1 cellular context compared by ENCODE assay signal in genomic region chr20:51736947-51737346, GRCh38.
TF ChIP-seq lines count a peak whose summit lies in the region.

No MANE protein-coding gene starts in this region.

TF ChIP-seq in HepG2, 621 proteins besides CTCF, POLR2A, EP300 and RAD21 (continued from another document):
- TF ChIP-seq ZNF607 (CRISPR knock-in tag; IDR thresholded peaks at IDR 0.05; ENCODE audit: borderline replicate concordance) (no peak), NPAS2 (CRISPR knock-in tag; IDR thresholded peaks at IDR 0.05; ENCODE audit: borderline replicate concordance) (no peak), ZNF446 (CRISPR knock-in tag; IDR thresholded peaks at IDR 0.05) (no peak), GMEB2 (CRISPR knock-in tag; IDR thresholded peaks at IDR 0.05; ENCODE audit: low read depth) (no peak), YEATS2 (CRISPR knock-in tag; IDR thresholded peaks at IDR 0.05; ENCODE audit: borderline replicate concordance) (no peak), PATZ1 (CRISPR knock-in tag; IDR thresholded peaks at IDR 0.05) (no peak), ZBTB4 (CRISPR knock-in tag; IDR thresholded peaks at IDR 0.05; ENCODE audit: borderline replicate concordance) (no peak), FOSL2 (CRISPR knock-in tag; IDR thresholded peaks at IDR 0.05) (no peak), THAP9 (CRISPR knock-in tag; IDR thresholded peaks at IDR 0.05; ENCODE audit: borderline replicate concordance) (no peak), ZNF205 (CRISPR knock-in tag; IDR thresholded peaks at IDR 0.05) (no peak), SSRP1 (CRISPR knock-in tag; IDR thresholded peaks at IDR 0.05) (no peak), CBX1 (IDR thresholded peaks at IDR 0.05; ENCODE audit: low read depth) (no peak), ZNF512B (CRISPR knock-in tag; IDR thresholded peaks at IDR 0.05; ENCODE audit: borderline replicate concordance) (no peak), ATM (IDR thresholded peaks at IDR 0.05; ENCODE audit: borderline replicate concordance) (no peak), JARID2 (CRISPR knock-in tag; IDR thresholded peaks at IDR 0.05; ENCODE audit: insufficient replicate concordance) (no peak), ZNF883 (CRISPR knock-in tag; IDR thresholded peaks at IDR 0.05; ENCODE audit: not compliant biosample characterization) (no peak), LCORL (IDR thresholded peaks at IDR 0.05) (no peak), LCORL (CRISPR knock-in tag; IDR thresholded peaks at IDR 0.05) (no peak)
